Comparison of ENCODE assay signal across 16 cellular contexts in genomic region chr14:80298491-80299017, GRCh38.
A peak's percentile ranks its signal among the peaks of the same experiment; 100 is the strongest.
DNase-seq lines count a peak whose midpoint lies in the region; ATAC-seq and TF ChIP-seq lines count a peak whose summit lies in the region.
"Had no signal": no experiment of that assay in that cellular context is flagged by ENCODE, and none has a peak within 500 bp of the region (broad histone marks: within the 10 kb centered on the region; RNA-seq: fewer than 3 reads in every experiment).

No MANE protein-coding gene starts in this region.

- H4K5ac ChIP-seq in IMR-90 (ENCODE audit: low read depth, low read length), result no peak overlapping the region

- no peak for TF ChIP-seq CTCF in IMR-90 (conservative IDR thresholded peaks at IDR 0.05; ENCODE audit: low read depth, low read length)
- no peak for TF ChIP-seq CTCF in chondrocyte (IDR thresholded peaks at IDR 0.05)

- no peaks in the 10 kb centered on the region for H3K79me1 ChIP-seq in IMR-90 (ENCODE audit: low read depth in 1 of 2, low read length in 2 of 2)
- H3K79me1 ChIP-seq in trophoblast cell (ENCODE audit: low read length), result no peaks in the 10 kb centered on the region

- DNase-seq in IMR-90 (no peak), trophoblast cell (peak; percentile 84 to 93), NCI-H1092 treated with DMSO at 0.1 percent for 48 hours (lab: John Stamatoyannopoulos, UW) (no peak), chondrocyte (ENCODE audit: low spot score) (no peak)
- DNase-seq in stimulated activated CD4-positive, alpha-beta T cell treated with anti-CD3 and anti-CD28 coated beads, Interleukin-4, amount 100 ng/mL, for 4 hours, result no peak
- DNase-seq: AML-193; Caco-2; Calu3; CD4-positive, alpha-beta T cell; CD8-positive, alpha-beta T cell; DMS79 treated with DMSO at 0.1 percent for 48 hours; GF-D8 had no signal

- H3K4me1 ChIP-seq in IMR-90 (ENCODE audit: control insufficient read depth, insufficient read depth, low read length), result no peaks in the 10 kb centered on the region; the same call in 1 of the 2 replicates
- no peaks in the 10 kb centered on the region for H3K4me1 ChIP-seq in trophoblast cell (ENCODE audit: control insufficient read depth in 1 of 2, insufficient read depth in 2 of 2, low read length in 2 of 2)
- H3K4me1 ChIP-seq: A549; BLaER1 treated with 17β-estradiol and CSF1 and Interleukin-3, amounts not matched to agents 10 nM and 100 nM; Caco-2 had no signal

- H2AK5ac ChIP-seq in IMR-90 (ENCODE audit: low read depth, low read length) (no peak overlapping the region), trophoblast cell (ENCODE audit: low read length) (no peak overlapping the region)

- no peaks in the 10 kb centered on the region for H3K27me3 ChIP-seq in IMR-90 (ENCODE audit: control insufficient read depth, insufficient read depth, low read length)
- no peaks in the 10 kb centered on the region for H3K27me3 ChIP-seq in trophoblast cell (ENCODE audit: insufficient read depth, low read length)
- H3K27me3 ChIP-seq: BLaER1 treated with 17β-estradiol and CSF1 and Interleukin-3, amounts not matched to agents 10 nM and 100 nM had no signal

- H3K18ac ChIP-seq in IMR-90 (ENCODE audit: low read depth, low read length) (no peak overlapping the region; the same call in 1 of the 2 replicates), trophoblast cell (ENCODE audit: low read length) (no peak overlapping the region)

- H4K20me1 ChIP-seq in IMR-90 (ENCODE audit: insufficient read depth, low read length), result no peaks in the 10 kb centered on the region
- H4K20me1 ChIP-seq: BLaER1 treated with 17β-estradiol and CSF1 and Interleukin-3, amounts not matched to agents 10 nM and 100 nM had no signal

- H2BK15ac ChIP-seq in IMR-90 (ENCODE audit: low read depth, low read length), result peak overlapping the region; percentile 32; the same call in 1 of the 3 replicates

- CTCF ChIA-PET in IMR-90 (lab: Yijun Ruan, JAX), result no interaction called here

- H2BK20ac ChIP-seq in IMR-90 (ENCODE audit: low read depth, low read length), result peak overlapping the region; percentile 66

- H3K9ac ChIP-seq in IMR-90 (ENCODE audit: low read depth, low read length) (no peak overlapping the region), trophoblast cell (ENCODE audit: low read length) (no peak overlapping the region)
- H3K9ac ChIP-seq: BLaER1 treated with 17β-estradiol and CSF1 and Interleukin-3, amounts not matched to agents 10 nM and 100 nM had no signal

- no peak for TF ChIP-seq RAD21 in IMR-90 (IDR thresholded peaks at IDR 0.05; ENCODE audit: low read length)

- H3K36me3 Mint-ChIP-seq in chondrocyte (ENCODE audit: low read depth), result no peaks in the 10 kb centered on the region
- H3K36me3 Mint-ChIP-seq: CD8-positive, alpha-beta T cell had no signal

- H3K14ac ChIP-seq in IMR-90 (replicated peaks; ENCODE audit: low read depth, low read length) (no peak overlapping the region; the same call in 1 of the 2 replicates), trophoblast cell (ENCODE audit: low read length) (no peak overlapping the region)

- H3K23ac ChIP-seq in IMR-90 (ENCODE audit: low read depth, low read length), result no peak overlapping the region
- H3K23ac ChIP-seq in trophoblast cell (ENCODE audit: low read length), result no peak overlapping the region

- H2BK12ac ChIP-seq in trophoblast cell (ENCODE audit: low read length), result no peak overlapping the region

- ATAC-seq in IMR-90 (ENCODE audit: low read depth), result no peak
- ATAC-seq: A549; CD8-positive, alpha-beta T cell had no signal

- H3K4me3 ChIP-seq in IMR-90 (ENCODE audit: insufficient read depth, low read depth, low read length), result no peak overlapping the region
- no peak overlapping the region for H3K4me3 ChIP-seq in trophoblast cell (ENCODE audit: low read depth, low read length)
- H3K4me3 ChIP-seq: A549; BLaER1 treated with 17β-estradiol and CSF1 and Interleukin-3, amounts not matched to agents 10 nM and 100 nM had no signal

- 80% methylated on average over 1 of the region's 8 CpGs; no CpG with 5 or more reads in 1 of the 2 experiments for WGBS in IMR-90 (ENCODE audit: extremely low coverage in 2 of 2, insufficient read length in 1 of 2), 2 experiments
- whole genome bisulfite sequencing in trophoblast cell (ENCODE audit: extremely low coverage, insufficient coverage, insufficient read length), result no CpG with 5 or more reads among the region's 8 CpGs

- peak overlapping the region; percentile 23; the same call in 1 of the 2 replicates for H3K4ac ChIP-seq in IMR-90 (ENCODE audit: low read depth, low read length)
- no peak overlapping the region for H3K4ac ChIP-seq in trophoblast cell (ENCODE audit: low read depth, low read length)

- no peaks in the 10 kb centered on the region for H3K27me3 Mint-ChIP-seq in chondrocyte (ENCODE audit: low read depth)
- H3K27me3 Mint-ChIP-seq: B cell; CD4-positive, alpha-beta T cell had no signal

- peak overlapping the region; percentile 12 for H2BK120ac ChIP-seq in IMR-90 (ENCODE audit: low read depth, low read length)
- no peak overlapping the region for H2BK120ac ChIP-seq in trophoblast cell (ENCODE audit: insufficient read depth, low read length, poor library complexity)

- no peaks in the 10 kb centered on the region for H3K4me1 Mint-ChIP-seq in chondrocyte (ENCODE audit: low read depth)
- H3K4me1 Mint-ChIP-seq: B cell had no signal

- peaks cover 10% of the 10 kb centered on the region for H3K9me3 Mint-ChIP-seq in chondrocyte (ENCODE audit: low read depth)
- H3K9me3 Mint-ChIP-seq: CD8-positive, alpha-beta T cell had no signal

- no peak overlapping the region for H2AK9ac ChIP-seq in IMR-90 (replicated peaks; ENCODE audit: low read depth, low read length, poor library complexity)

- no peak for TF ChIP-seq POLR2A in IMR-90 (IDR thresholded peaks at IDR 0.05; ENCODE audit: low read depth, low read length)

- H2AFZ ChIP-seq in IMR-90 (replicated peaks; ENCODE audit: low read length, poor library complexity) (no peak overlapping the region), trophoblast cell (ENCODE audit: insufficient read depth, low read length, poor library complexity) (no peak overlapping the region)

- H4K91ac ChIP-seq in IMR-90 (ENCODE audit: insufficient read depth, low read depth, low read length), result peak overlapping the region; percentile 32; the same call in 1 of the 2 replicates
- no peak overlapping the region for H4K91ac ChIP-seq in trophoblast cell (ENCODE audit: low read depth, low read length)

- POLR2A ChIA-PET in IMR-90 (lab: Charles Lee; ENCODE audit: unreplicated experiment), result no interaction called here

- H3K9me1 ChIP-seq in IMR-90 (ENCODE audit: insufficient read depth, low read length), result no peaks in the 10 kb centered on the region

- no peak overlapping the region for H3K27ac Mint-ChIP-seq in chondrocyte (ENCODE audit: unreplicated experiment)
- H3K27ac Mint-ChIP-seq: B cell; CD4-positive, alpha-beta T cell; CD8-positive, alpha-beta T cell had no signal

- H3K56ac ChIP-seq in IMR-90 (ENCODE audit: extremely low read depth, insufficient read depth, low read length), result no peak overlapping the region

- no peak overlapping the region for H4K12ac ChIP-seq in trophoblast cell (ENCODE audit: low read depth, low read length)

- no peak overlapping the region for H2BK5ac ChIP-seq in IMR-90 (ENCODE audit: low read depth, low read length, poor library complexity, severe bottlenecking)
- no peak overlapping the region for H2BK5ac ChIP-seq in trophoblast cell (ENCODE audit: low read depth, low read length, poor library complexity)

- dilution Hi-C loops in IMR-90 (cut with HindIII; ENCODE audit: low sequenced_read_pairs, unreplicated experiment), result no loop called here

- intact Hi-C loops in IMR-90 (cut with micrococcal nuclease), result no loop called here

- no peak overlapping the region for H3K4me3 Mint-ChIP-seq in chondrocyte (ENCODE audit: unreplicated experiment)
- H3K4me3 Mint-ChIP-seq: B cell; CD4-positive, alpha-beta T cell; CD8-positive, alpha-beta T cell had no signal

- no peak overlapping the region for H4K8ac ChIP-seq in IMR-90 (ENCODE audit: low read depth in 2 of 2, low read length in 2 of 2)
- no peak overlapping the region for H4K8ac ChIP-seq in trophoblast cell (ENCODE audit: low read depth, low read length)

- H3K9me3 ChIP-seq in IMR-90 (ENCODE audit: control insufficient read depth, insufficient read depth, low read length) (no peaks in the 10 kb centered on the region), trophoblast cell (ENCODE audit: insufficient read depth, low read depth, low read length) (no peaks in the 10 kb centered on the region)
- H3K9me3 ChIP-seq: A549, Caco-2 had no signal

- BruUV-seq in IMR-90 (replicated peaks; lab: Mats Ljungman, UMichigan), result no TSS peak

- H3K27ac ChIP-seq in IMR-90 (ENCODE audit: insufficient read depth, low read length) (no peak overlapping the region), trophoblast cell (ENCODE audit: low read depth, low read length) (no peak overlapping the region)
- H3K27ac ChIP-seq: A549; BLaER1 treated with 17β-estradiol and CSF1 and Interleukin-3, amounts not matched to agents 10 nM and 100 nM; C4-2B had no signal

- H3K4me2 ChIP-seq in IMR-90 (ENCODE audit: low read depth, low read length) (no peak overlapping the region), trophoblast cell (ENCODE audit: low read length) (no peak overlapping the region)
- H3K4me2 ChIP-seq: A549; BLaER1 treated with 17β-estradiol and CSF1 and Interleukin-3, amounts not matched to agents 10 nM and 100 nM had no signal

- no peaks in the 10 kb centered on the region for H3K79me2 ChIP-seq in trophoblast cell (ENCODE audit: control insufficient read depth, insufficient read depth, low read length, poor library complexity)

- H3K36me3 ChIP-seq in IMR-90 (ENCODE audit: control insufficient read depth, insufficient read depth, low read length) (no peaks in the 10 kb centered on the region), trophoblast cell (ENCODE audit: control insufficient read depth in 1 of 2, insufficient read depth in 2 of 2, low read length in 2 of 2) (no peaks in the 10 kb centered on the region)
- H3K36me3 ChIP-seq: BLaER1 treated with 17β-estradiol and CSF1 and Interleukin-3, amounts not matched to agents 10 nM and 100 nM had no signal

- in situ Hi-C loops in IMR-90 (cut with MboI; ENCODE audit: low sequenced_read_pairs), result no loop called here

TF ChIP-seq in IMR-90, 13 proteins besides CTCF, POLR2A, EP300 and RAD21 (continues in another document):
- TF ChIP-seq CEBPB (IDR thresholded peaks at IDR 0.05; ENCODE audit: low read depth, low read length), result no peak
- TF ChIP-seq ELK1 (IDR thresholded peaks at IDR 0.05; ENCODE audit: borderline replicate concordance, low read depth, low read length), result no peak
- TF ChIP-seq RCOR1 (IDR thresholded peaks at IDR 0.05; ENCODE audit: insufficient replicate concordance, low read length), result no peak

Comparison
In these comparisons a context has a peak if more than half of its experiments do, and no peak if none do; other contexts are left out.
1. DNase-seq: peak in trophoblast cell (2 of 2); none in IMR-90 (single experiment), NCI-H1092 treated with DMSO at 0.1 percent for 48 hours (single experiment), chondrocyte (single experiment) and stimulated activated CD4-positive, alpha-beta T cell treated with anti-CD3 and anti-CD28 coated beads, Interleukin-4, amount 100 ng/mL, for 4 hours (0 of 2).